In the genomic region with DNA sequence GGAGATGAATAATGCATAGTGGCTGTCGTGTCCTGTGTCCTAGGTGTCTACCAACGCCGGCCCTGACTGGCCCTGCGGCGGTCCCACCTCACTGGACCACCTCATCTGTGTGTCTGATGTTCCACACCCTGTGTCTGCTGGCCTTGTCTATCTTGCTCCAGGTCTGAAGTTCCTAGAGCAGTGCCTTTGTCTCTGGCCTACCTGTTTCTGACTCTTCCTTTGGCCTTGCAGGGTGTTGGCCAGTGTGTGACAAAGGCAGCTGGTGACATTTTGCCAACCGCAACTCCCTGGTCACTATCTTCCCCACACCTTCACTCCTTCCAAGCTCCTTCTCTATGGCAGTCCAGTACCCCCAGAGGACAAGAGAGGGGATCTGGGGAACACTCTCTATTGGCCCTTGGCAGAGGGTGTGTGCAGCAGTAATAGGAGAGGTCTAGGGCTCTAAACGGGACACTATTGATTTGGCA, we compare ENCODE assay signal across 16 cellular contexts. TPM values are rescaled to one million over a fixed set of nuclear protein-coding genes. Genes with fewer than 3 reads are reported as not detected.
DNase-seq lines count a peak whose midpoint lies in the region; ATAC-seq, FAIRE-seq and TF ChIP-seq lines count a peak whose summit lies in the region.
"Had no signal": no experiment of that assay in that cellular context is flagged by ENCODE, and none has a peak within 500 bp of the region (broad histone marks: within the 10 kb centered on the region; RNA-seq: fewer than 3 reads in every experiment).

No MANE protein-coding gene starts in this region.

- H3K9ac ChIP-seq in HepG2 (ENCODE audit: insufficient read depth, low read depth, low read length): no peak overlapping the region

- no TSS peak for BruUV-seq in HepG2 (replicated peaks; lab: Mats Ljungman, UMichigan)

- TF ChIP-seq POLR2A in HepG2 (IDR thresholded peaks at IDR 0.05; ENCODE audit: insufficient read depth in 1 of 2, low read depth in 2 of 2, low read length in 2 of 2) (no peak), right lobe of liver (IDR thresholded peaks at IDR 0.05) (no peak)

- H2AFZ ChIP-seq in HepG2 (ENCODE audit: low read length): no peak overlapping the region

- peak overlapping the region; percentile 93 for H3K4me3 Mint-ChIP-seq in activated CD8-positive, alpha-beta T cell treated with anti-CD3 and anti-CD28 coated beads for 36 hours
- peak overlapping the region; percentile 40 to 93 (median 91) for H3K4me3 Mint-ChIP-seq in immature natural killer cell
- H3K4me3 Mint-ChIP-seq in type B pancreatic cell: peak overlapping the region; percentile 96

- CTCF ChIA-PET in HepG2 (lab: Yijun Ruan, JAX; ENCODE audit: low intra/inter-chr PET ratio, low total read pairs): interaction anchor here (0.8 to 3.9 kb wide), 5 partner anchors 37 to 203 kb away, joined by 3 to 31 read pairs (median 7); no protein-coding TSS in a partner anchor
- CTCF ChIA-PET in activated CD8-positive, alpha-beta T cell treated with anti-CD3 and anti-CD28 coated beads for 36 hours (lab: Charles Lee): interaction anchor here (0.6 to 25.3 kb wide), 20 partner anchors 9 to 308 kb away, joined by 3 to 533 read pairs (median 13); a partner anchor contains a TSS

- POLR2A ChIA-PET in HepG2 (lab: Yijun Ruan, JAX): interaction anchor here (2.6 to 4.6 kb wide), 2 partner anchors 37 to 48 kb away, joined by 16 to 38 read pairs; no protein-coding TSS in a partner anchor
- POLR2A ChIA-PET in activated CD8-positive, alpha-beta T cell treated with anti-CD3 and anti-CD28 coated beads for 36 hours (lab: Charles Lee): interaction anchor here (0.8 to 1.3 kb wide), 6 partner anchors 34 to 210 kb away, joined by 3 to 4 read pairs (median 3); no protein-coding TSS in a partner anchor

- H3K27me3 ChIP-seq in HepG2 (ENCODE audit: control insufficient read depth in 1 of 2, insufficient read depth in 2 of 2, low read length in 2 of 2) (peaks cover 0 to 3% of the 10 kb centered on the region in 2 experiments; a peak in 1 of 5 replicates), right lobe of liver (no peaks in the 10 kb centered on the region)
- H3K27me3 ChIP-seq: thyroid gland had no signal

- H3K4me1 ChIP-seq in HepG2 (ENCODE audit: insufficient read depth, low read length) (peaks cover 76% of the 10 kb centered on the region), right lobe of liver (peaks cover 0 to 20% (median 8%) of the 10 kb centered on the region in 4 donors)

- H3K27ac ChIP-seq in HepG2 (ENCODE audit: extremely low read length, insufficient read depth, low read length) (no peak overlapping the region), right lobe of liver (no peak overlapping the region)
- H3K27ac ChIP-seq: thyroid gland had no signal

- no peak for TF ChIP-seq RAD21 in HepG2 (CRISPR knock-in tag; IDR thresholded peaks at IDR 0.05)

- in situ Hi-C loops in HepG2 (cut with HindIII; ENCODE audit: extremely low pct_ligation_motif_present, low pct_unique_long_range_greater_than_20kb): loop anchor here (5.0 to 10.0 kb wide), 3 partner anchors 48 to 311 kb away; a partner anchor contains a TSS

- H3K4me2 ChIP-seq in HepG2 (ENCODE audit: low read depth, low read length): peak overlapping the region; percentile 92

- peaks cover 20% of the 10 kb centered on the region for H3K79me2 ChIP-seq in HepG2 (ENCODE audit: insufficient read depth, low read length)

- peaks cover 20% of the 10 kb centered on the region; the same call in 1 of the 2 replicates for H4K20me1 ChIP-seq in HepG2 (ENCODE audit: insufficient read depth, low read length)

- TF ChIP-seq CTCF in HepG2 (CRISPR knock-in tag; IDR thresholded peaks at IDR 0.05) (no peak), right lobe of liver (IDR thresholded peaks at IDR 0.05) (no peak), type B pancreatic cell (conservative IDR thresholded peaks at IDR 0.05) (no peak)
- no peak for TF ChIP-seq CTCF in activated CD8-positive, alpha-beta T cell treated with anti-CD3 and anti-CD28 coated beads for 36 hours (IDR thresholded peaks at IDR 0.05)

- DNase-seq in HepG2 (ENCODE audit: low spot score) (no peak), right lobe of liver (no peak), immature natural killer cell (no peak), type B pancreatic cell (ENCODE audit: extremely low spot score, unreplicated experiment) (no peak), mesenteric fat pad (ENCODE audit: low spot score) (no peak), hypothalamus (lab: John Stamatoyannopoulos, UW) (no peak), retina (no peak)
- DNase-seq in activated CD8-positive, alpha-beta T cell treated with anti-CD3 and anti-CD28 coated beads for 36 hours: no peak
- DNase-seq: activated CD4-positive, alpha-beta T cell treated with anti-CD3 and anti-CD28 coated beads, Interleukin-2, amount 50 U/mL, for 4 hours; islet precursor cell; NCI-H2107; NCI-H774; thyroid gland had no signal

- no peaks in the 10 kb centered on the region for H3K9me3 ChIP-seq in HepG2 (ENCODE audit: low read length)
- H3K9me3 ChIP-seq in right lobe of liver: no peaks in the 10 kb centered on the region
- H3K9me3 ChIP-seq: thyroid gland had no signal

- no peak for TF ChIP-seq EP300 in HepG2 (IDR thresholded peaks at IDR 0.05; ENCODE audit: low read depth in 2 of 2, low read length in 2 of 2)
- TF ChIP-seq EP300 in HepG2 (CRISPR knock-in tag; IDR thresholded peaks at IDR 0.05; ENCODE audit: borderline replicate concordance): no peak

- no peaks in the 10 kb centered on the region for H3K36me3 Mint-ChIP-seq in activated CD8-positive, alpha-beta T cell treated with anti-CD3 and anti-CD28 coated beads for 36 hours (ENCODE audit: low read depth)
- H3K36me3 Mint-ChIP-seq in immature natural killer cell: no peaks in the 10 kb centered on the region
- H3K36me3 Mint-ChIP-seq in type B pancreatic cell: no peaks in the 10 kb centered on the region

- FAIRE-seq in HepG2 (lab: Jason Lieb, UNC): no peak
- FAIRE-seq: endothelial cell of umbilical vein, GM12878, HTR-8/SVneo had no signal

- ATAC-seq in HepG2 (no peak), right lobe of liver (no peak)
- no peak for ATAC-seq in activated CD8-positive, alpha-beta T cell treated with anti-CD3 and anti-CD28 coated beads for 36 hours
- ATAC-seq: GM12878 had no signal

- H3K4me1 Mint-ChIP-seq in activated CD8-positive, alpha-beta T cell treated with anti-CD3 and anti-CD28 coated beads for 36 hours (ENCODE audit: low read depth): peaks cover 28% of the 10 kb centered on the region
- H3K4me1 Mint-ChIP-seq in immature natural killer cell: peaks cover 16 to 45% of the 10 kb centered on the region in 2 donors
- H3K4me1 Mint-ChIP-seq in type B pancreatic cell (ENCODE audit: unreplicated experiment): peaks cover 35% of the 10 kb centered on the region

- H3K27ac Mint-ChIP-seq in activated CD8-positive, alpha-beta T cell treated with anti-CD3 and anti-CD28 coated beads for 36 hours: no peak overlapping the region
- H3K27ac Mint-ChIP-seq in immature natural killer cell: peak overlapping the region in 2 of 6 donors; percentile 56 to 67
- peak overlapping the region; percentile 67 for H3K27ac Mint-ChIP-seq in type B pancreatic cell

- intact Hi-C loops in HepG2 (cut with micrococcal nuclease; ENCODE audit: unreplicated experiment) (loop anchor here (5.0 kb wide), 1 partner anchor 98 kb away; no protein-coding TSS in a partner anchor), right lobe of liver (cut with DNase I) (loop anchor here (5.0 kb wide), 3 partner anchors 57 to 303 kb away; no protein-coding TSS in a partner anchor)
- intact Hi-C loops in activated CD8-positive, alpha-beta T cell treated with anti-CD3 and anti-CD28 coated beads for 36 hours (cut with micrococcal nuclease): loop anchor here (5.0 to 10.0 kb wide), 3 partner anchors 48 to 213 kb away; a partner anchor contains a TSS

- H3K27me3 Mint-ChIP-seq in activated CD8-positive, alpha-beta T cell treated with anti-CD3 and anti-CD28 coated beads for 36 hours: no peaks in the 10 kb centered on the region
- H3K27me3 Mint-ChIP-seq in immature natural killer cell (ENCODE audit: low read depth in 3 of 3) (peaks cover 5 to 25% (median 6%) of the 10 kb centered on the region in 3 donors), type B pancreatic cell (no peaks in the 10 kb centered on the region)

- no peaks in the 10 kb centered on the region for H3K36me3 ChIP-seq in HepG2 (replicated peaks in 1 of 2; ENCODE audit: control insufficient read depth in 1 of 2, insufficient read depth in 2 of 2, low read length in 2 of 2)
- H3K36me3 ChIP-seq in right lobe of liver: no peaks in the 10 kb centered on the region
- H3K36me3 ChIP-seq: thyroid gland had no signal

- H3K4me3 ChIP-seq in HepG2 (replicated peaks in 1 of 3; ENCODE audit: insufficient read depth in 1 of 3, low read depth in 2 of 3, low read length in 3 of 3) (0 out of 6 replicates have a peak overlapping the region, but pooled peaks of 1 of the 3 experiments have one; percentile 6), right lobe of liver (no peak overlapping the region)
- H3K4me3 ChIP-seq: GM12878, thyroid gland had no signal

- 64% methylated on average over 5 of the region's 7 CpGs for WGBS in HepG2 (ENCODE audit: low lambda C conversion rate)
- WGBS in right lobe of liver (ENCODE audit: insufficient coverage, low coverage, low lambda C conversion rate, missing lambda C conversion rate): 80% methylated on average over 1 of the region's 7 CpGs

- no peaks in the 10 kb centered on the region for H3K9me3 Mint-ChIP-seq in activated CD8-positive, alpha-beta T cell treated with anti-CD3 and anti-CD28 coated beads for 36 hours
- H3K9me3 Mint-ChIP-seq in immature natural killer cell (no peaks in the 10 kb centered on the region), type B pancreatic cell (no peaks in the 10 kb centered on the region)

RNA-seq across cellular contexts. Expression of a gene that starts 1.4 kb away (rescaled TPM):
- total RNA-seq in HepG2 (2016; rRNA removed; fragmentation: Illumina TruSeq; extraction: Trizol): 2.6 and 2.7 TPM in 2 replicates
- 1.9 and 2.6 TPM in 2 replicates for total RNA-seq in HepG2 (2016; cell fraction: cytosol; rRNA removed; fragmentation: Illumina TruSeq; extraction: Trizol; ENCODE audit: low read depth)
- total RNA-seq in HepG2 (2016; cell fraction: insoluble cytoplasmic fraction; rRNA removed; fragmentation: Illumina TruSeq; extraction: Trizol): 3.1 and 3.5 TPM in 2 replicates
- total RNA-seq in HepG2 (2016; cell fraction: membrane; rRNA removed; fragmentation: Illumina TruSeq; extraction: Trizol): 1.6 and 2.4 TPM in 2 replicates
- 3.0 and 6.6 TPM in 2 replicates for total RNA-seq in HepG2 (2016; cell fraction: nucleus; rRNA removed; fragmentation: Illumina TruSeq; extraction: Trizol)
- 1.0 and 1.2 TPM in 2 replicates for polyA plus RNA-seq in HepG2 (2011; rRNA removed)
- polyA plus RNA-seq in HepG2 (2011; cell fraction: cytosol; rRNA removed): 0.52 and 0.72 TPM in 2 replicates
- 7.0 and 8.3 TPM in 2 replicates for polyA plus RNA-seq in HepG2 (2011; cell fraction: nucleus; rRNA removed)
- 4.7 and 7.3 TPM in 2 replicates for polyA plus RNA-seq in HepG2 (2012)
- polyA plus RNA-seq in HepG2 (2016; cell fraction: cytosol; fragmentation: Illumina TruSeq; extraction: Trizol; ENCODE audit: low read depth): 0.24 and 0.35 TPM in 2 replicates
- polyA plus RNA-seq in HepG2 (2016; cell fraction: insoluble cytoplasmic fraction; fragmentation: Illumina TruSeq; extraction: Trizol; ENCODE audit: low read depth): 3.9 and 4.0 TPM in 2 replicates
- polyA plus RNA-seq in HepG2 (2016; cell fraction: membrane; fragmentation: Illumina TruSeq; extraction: Trizol; ENCODE audit: low read depth): 0.32 and 0.57 TPM in 2 replicates
- polyA plus RNA-seq in HepG2 (2016; cell fraction: nucleus; fragmentation: Illumina TruSeq; extraction: Trizol; ENCODE audit: insufficient read depth, low read depth): 12.2 and 16.8 TPM in 2 replicates
- 3.1 and 6.5 TPM in 2 replicates for polyA minus RNA-seq in HepG2 (2011; rRNA and poly(A)+ RNA removed; ENCODE audit: low replicate concordance)
- 3.1 and 3.7 TPM in 2 replicates for polyA minus RNA-seq in HepG2 (2011; cell fraction: cytosol; rRNA and poly(A)+ RNA removed)
- polyA minus RNA-seq in HepG2 (2011; cell fraction: nucleus; rRNA and poly(A)+ RNA removed): 5.1 and 5.3 TPM in 2 replicates
- 10 to 100 TPM in 3 of 6 experiments, 1 to 10 TPM in 3; 5.5 to 21.3 (median 10.9) TPM for total RNA-seq in right lobe of liver
- total RNA-seq in activated CD8-positive, alpha-beta T cell treated with anti-CD3 and anti-CD28 coated beads for 36 hours: 10 to 100 TPM; 26.3 to 27.6 TPM
- polyA plus RNA-seq in immature natural killer cell: 1 to 10 TPM in 2 of 3 donors, not detected in 1; 1.2 to 6.3 TPM
- total RNA-seq in type B pancreatic cell (ENCODE audit: low replicate concordance): 49.3 and 61.0 TPM in 2 replicates
- total RNA-seq in mesenteric fat pad: 28.5 TPM

RNA-seq across cellular contexts. Expression of a gene that starts 29.7 kb away (rescaled TPM):
- total RNA-seq in HepG2 (2016; rRNA removed; fragmentation: Illumina TruSeq; extraction: Trizol) (not detected in 2 replicates), right lobe of liver (1 to 10 TPM; 2.5 to 10.0 (median 6.3) TPM), type B pancreatic cell (ENCODE audit: low replicate concordance) (not detected in 2 replicates), mesenteric fat pad (49.7 TPM)
- total RNA-seq in HepG2 (2016; cell fraction: cytosol; rRNA removed; fragmentation: Illumina TruSeq; extraction: Trizol; ENCODE audit: low read depth): not detected in 2 replicates
- total RNA-seq in HepG2 (2016; cell fraction: insoluble cytoplasmic fraction; rRNA removed; fragmentation: Illumina TruSeq; extraction: Trizol): not detected in 2 replicates
- not detected in 2 replicates for total RNA-seq in HepG2 (2016; cell fraction: membrane; rRNA removed; fragmentation: Illumina TruSeq; extraction: Trizol)
- not detected in 2 replicates for total RNA-seq in HepG2 (2016; cell fraction: nucleus; rRNA removed; fragmentation: Illumina TruSeq; extraction: Trizol)
- polyA plus RNA-seq in HepG2 (2011; rRNA removed) (0.04 TPM in 1 of 2 replicates, not detected in the other), immature natural killer cell (100 to 1,000 TPM; 350 to 654 (median 572) TPM)
- 0.01 and 0.04 TPM in 2 replicates for polyA plus RNA-seq in HepG2 (2011; cell fraction: cytosol; rRNA removed)
- polyA plus RNA-seq in HepG2 (2011; cell fraction: nucleus; rRNA removed): 0.14 and 0.33 TPM in 2 replicates
- not detected in 2 replicates for polyA plus RNA-seq in HepG2 (2012)
- polyA plus RNA-seq in HepG2 (2016; cell fraction: cytosol; fragmentation: Illumina TruSeq; extraction: Trizol; ENCODE audit: low read depth): not detected in 2 replicates
- not detected in 2 replicates for polyA plus RNA-seq in HepG2 (2016; cell fraction: insoluble cytoplasmic fraction; fragmentation: Illumina TruSeq; extraction: Trizol; ENCODE audit: low read depth)
- not detected in 2 replicates for polyA plus RNA-seq in HepG2 (2016; cell fraction: membrane; fragmentation: Illumina TruSeq; extraction: Trizol; ENCODE audit: low read depth)
- polyA plus RNA-seq in HepG2 (2016; cell fraction: nucleus; fragmentation: Illumina TruSeq; extraction: Trizol; ENCODE audit: insufficient read depth, low read depth): not detected in 2 replicates
- 0.33 TPM in 1 of 2 replicates, not detected in the other for polyA minus RNA-seq in HepG2 (2011; rRNA and poly(A)+ RNA removed; ENCODE audit: low replicate concordance)
- not detected in 2 replicates for polyA minus RNA-seq in HepG2 (2011; cell fraction: cytosol; rRNA and poly(A)+ RNA removed)
- polyA minus RNA-seq in HepG2 (2011; cell fraction: nucleus; rRNA and poly(A)+ RNA removed): not detected in 2 replicates
- total RNA-seq in activated CD8-positive, alpha-beta T cell treated with anti-CD3 and anti-CD28 coated beads for 36 hours: under 1 TPM; 0.51 to 0.56 TPM
- total RNA-seq: endothelial cell of umbilical vein had no signal
